ENCODE assay signal across 1 cellular context in genomic region chr19:48480151-48480475, GRCh38.
TF ChIP-seq lines count a peak whose summit lies in the region.

No MANE protein-coding gene starts in this region.

TF ChIP-seq in SK-N-SH treated with all-trans-retinoic acid at 6 μM for 48 hours, 23 proteins besides CTCF, POLR2A, EP300 and RAD21 (continued from another document):
- TF ChIP-seq, protein P1, sequence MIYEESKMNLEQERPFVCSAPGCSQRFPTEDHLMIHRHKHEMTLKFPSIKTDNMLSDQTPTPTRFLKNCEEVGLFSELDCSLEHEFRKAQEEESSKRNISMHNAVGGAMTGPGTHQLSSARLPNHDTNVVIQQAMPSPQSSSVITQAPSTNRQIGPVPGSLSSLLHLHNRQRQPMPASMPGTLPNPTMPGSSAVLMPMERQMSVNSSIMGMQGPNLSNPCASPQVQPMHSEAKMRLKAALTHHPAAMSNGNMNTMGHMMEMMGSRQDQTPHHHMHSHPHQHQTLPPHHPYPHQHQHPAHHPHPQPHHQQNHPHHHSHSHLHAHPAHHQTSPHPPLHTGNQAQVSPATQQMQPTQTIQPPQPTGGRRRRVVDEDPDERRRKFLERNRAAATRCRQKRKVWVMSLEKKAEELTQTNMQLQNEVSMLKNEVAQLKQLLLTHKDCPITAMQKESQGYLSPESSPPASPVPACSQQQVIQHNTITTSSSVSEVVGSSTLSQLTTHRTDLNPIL (CRISPR knock-in tag; IDR thresholded peaks at IDR 0.05; ENCODE audit: low read depth): no peak
- no peak for TF ChIP-seq TOX (CRISPR knock-in tag; IDR thresholded peaks at IDR 0.05; ENCODE audit: borderline replicate concordance)
- no peak for TF ChIP-seq ESRRG (CRISPR knock-in tag; IDR thresholded peaks at IDR 0.05)
- TF ChIP-seq ISL1 (CRISPR knock-in tag; IDR thresholded peaks at IDR 0.05): no peak
